Comparison of ENCODE assay signal across 11 cellular contexts in genomic region chr12:51911788-51912711, GRCh38. TPM values are rescaled to one million over a fixed set of nuclear protein-coding genes. Genes with fewer than 3 reads are reported as not detected.
DNase-seq lines count a peak whose midpoint lies in the region; ATAC-seq lines count a peak whose summit lies in the region.
"Had no signal": no experiment of that assay in that cellular context is flagged by ENCODE, and none has a peak within 500 bp of the region (broad histone marks: within the 10 kb centered on the region; RNA-seq: fewer than 3 reads in every experiment).

No MANE protein-coding gene starts in this region.

- peak overlapping the region; percentile 88 for H4K91ac ChIP-seq in mesenchymal stem cell (ENCODE audit: low read length)

- H2BK5ac ChIP-seq in mesenchymal stem cell (ENCODE audit: low read depth, low read length, poor library complexity, severe bottlenecking) = no peak overlapping the region

- DNase-seq in Kasumi-1 (lab: John Stamatoyannopoulos, UW) = peak; percentile 24 to 31
- peak; percentile 86 for DNase-seq in dermis blood vessel endothelial cell
- peak; percentile 91 for DNase-seq in mesenchymal stem cell
- DNase-seq in activated gamma-delta T cell (lab: John Stamatoyannopoulos, UW) = no peak
- no peak for DNase-seq in activated CD4-positive, alpha-beta T cell treated with anti-CD3 and anti-CD28 coated beads for 48 hours
- DNase-seq: NCI-H1105 treated with DMSO at 0.1 percent for 48 hours, nucleus accumbens had no signal

- H3K27ac ChIP-seq in ACC112 (ENCODE audit: low read depth, low read length) (no peak overlapping the region), mesenchymal stem cell (ENCODE audit: low read length, poor library complexity, severe bottlenecking) (no peak overlapping the region)

- H3K18ac ChIP-seq in mesenchymal stem cell (ENCODE audit: low read depth in 1 of 2, low read length in 2 of 2) = peak overlapping the region; percentile 75 to 94

- peak overlapping the region; percentile 95 for H3K9ac ChIP-seq in mesenchymal stem cell (ENCODE audit: low read length)

- H3K9me3 ChIP-seq in mesenchymal stem cell (ENCODE audit: control insufficient read depth, low read length) = no peaks in the 10 kb centered on the region

- H3K27me3 ChIP-seq in ACC112 (ENCODE audit: insufficient read depth, low read length) (no peaks in the 10 kb centered on the region), mesenchymal stem cell (ENCODE audit: control insufficient read depth in 1 of 2, insufficient read depth in 1 of 2, low read length in 2 of 2) (peaks cover 0 to 4% of the 10 kb centered on the region in 2 experiments)

- H3K23ac ChIP-seq in mesenchymal stem cell (ENCODE audit: low read length in 2 of 2) = no peak overlapping the region

- H3K4me3 ChIP-seq in ACC112 (ENCODE audit: low read depth, low read length) (0 out of 2 replicates have a peak overlapping the region, but pooled peaks have one; percentile 14), mesenchymal stem cell (ENCODE audit: insufficient read depth in 1 of 2, low read depth in 1 of 2, low read length in 2 of 2) (peak overlapping the region in 1 of 2 experiments; percentile 53)

- H2BK15ac ChIP-seq in mesenchymal stem cell (ENCODE audit: low read depth, poor library complexity, severe bottlenecking) = peak overlapping the region; percentile 74

- no peaks in the 10 kb centered on the region for H3K79me2 ChIP-seq in ACC112 (ENCODE audit: control insufficient read depth, insufficient read depth, low read length, unreplicated experiment)

- H3K36me3 ChIP-seq in ACC112 (ENCODE audit: insufficient read depth, low read length) (no peaks in the 10 kb centered on the region), mesenchymal stem cell (ENCODE audit: control insufficient read depth in 1 of 2, insufficient read depth in 2 of 2, low read depth in 1 of 2, low read length in 2 of 2) (peaks cover 0 to 47% of the 10 kb centered on the region in 2 experiments)

- H3K4ac ChIP-seq in mesenchymal stem cell (ENCODE audit: low read depth in 1 of 2, low read length in 2 of 2) = peak overlapping the region; percentile 85 to 93

- H2AFZ ChIP-seq in ACC112 (ENCODE audit: low read length, unreplicated experiment) (no peak overlapping the region), mesenchymal stem cell (ENCODE audit: low read depth, low read length) (peak overlapping the region; percentile 36)

- H2BK120ac ChIP-seq in mesenchymal stem cell (ENCODE audit: low read depth, low read length) = peak overlapping the region; percentile 77

- H4K8ac ChIP-seq in mesenchymal stem cell (ENCODE audit: low read length) = peak overlapping the region; percentile 86

- 17% methylated on average over 8 of the region's 8 CpGs for WGBS in mesenchymal stem cell

- peaks cover 28% of the 10 kb centered on the region for H3K4me1 ChIP-seq in ACC112 (ENCODE audit: control insufficient read depth, insufficient read depth, low read length, unreplicated experiment)
- peaks cover 6% of the 10 kb centered on the region for H3K4me1 ChIP-seq in mesenchymal stem cell (ENCODE audit: control insufficient read depth, insufficient read depth, low read depth, low read length)

- peak overlapping the region; percentile 20 to 87 for H2BK12ac ChIP-seq in mesenchymal stem cell (ENCODE audit: low read length in 2 of 2)

- ATAC-seq in GM21390 (IDR thresholded peaks at IDR 0.05; ENCODE audit: unreplicated experiment) (no peak), GM18868 (IDR thresholded peaks at IDR 0.05; ENCODE audit: unreplicated experiment) (no peak)

- H3K14ac ChIP-seq in mesenchymal stem cell (ENCODE audit: low read length in 2 of 2) = peak overlapping the region in 1 of 2 experiments; percentile 6

- no peak overlapping the region for H2AK5ac ChIP-seq in mesenchymal stem cell (ENCODE audit: low read length, severe bottlenecking)

- no peak overlapping the region for H3K4me2 ChIP-seq in mesenchymal stem cell (ENCODE audit: low read length, poor library complexity, severe bottlenecking)

- H3K79me1 ChIP-seq in mesenchymal stem cell (replicated peaks; ENCODE audit: low read length, poor library complexity, severe bottlenecking) = no peaks in the 10 kb centered on the region

RNA-seq across cellular contexts. Expression of gene ACVRL1, which starts 4.7 kb away (rescaled TPM):
- 680 and 721 TPM in 2 replicates for total RNA-seq in dermis blood vessel endothelial cell
- polyA plus RNA-seq in mesenchymal stem cell (2013, experiment 1 of 2) = 158 TPM
- polyA plus RNA-seq in mesenchymal stem cell (2013, experiment 2 of 2) = 162 TPM

RNA-seq across cellular contexts. Expression of gene ANKRD33, which starts 24.1 kb away (rescaled TPM):
- total RNA-seq in dermis blood vessel endothelial cell = 0.19 TPM in 1 of 2 replicates, not detected in the other
- 3.7 TPM for polyA plus RNA-seq in mesenchymal stem cell (2013, experiment 1 of 2)
- polyA plus RNA-seq in mesenchymal stem cell (2013, experiment 2 of 2) = 3.2 TPM
- total RNA-seq: fibroblast of villous mesenchyme had no signal

RNA-seq across cellular contexts. Expression of gene ACVR1B, which starts 39.4 kb away (rescaled TPM):
- total RNA-seq in dermis blood vessel endothelial cell = 9.9 and 17.4 TPM in 2 replicates
- 13.6 TPM for polyA plus RNA-seq in mesenchymal stem cell (2013, experiment 1 of 2)
- 13.2 TPM for polyA plus RNA-seq in mesenchymal stem cell (2013, experiment 2 of 2)

Comparison
In these comparisons a context has a peak if more than half of its experiments do, and no peak if none do; other contexts are left out.
1. DNase-seq: peak in Kasumi-1 (2 of 2), dermis blood vessel endothelial cell (single experiment) and mesenchymal stem cell (single experiment); none in activated gamma-delta T cell (single experiment) and activated CD4-positive, alpha-beta T cell treated with anti-CD3 and anti-CD28 coated beads for 48 hours (single experiment).